In genomic region chr4:52618795-52619590, GRCh38 we compare ENCODE assay signal across 28 cellular contexts. TPM values are rescaled to one million over a fixed set of nuclear protein-coding genes. Genes with fewer than 3 reads are reported as not detected.
A peak's percentile ranks its signal among the peaks of the same experiment; 100 is the strongest.
DNase-seq lines count a peak whose midpoint lies in the region; TF ChIP-seq lines count a peak whose summit lies in the region.
"Had no signal": no experiment of that assay in that cellular context is flagged by ENCODE, and none has a peak within 500 bp of the region (broad histone marks: within the 10 kb centered on the region; RNA-seq: fewer than 3 reads in every experiment).

No MANE protein-coding gene starts in this region.

- DNase-seq in Caco-2 (no peak), HAP-1 (ENCODE audit: low spot score in 2 of 2) (peak; percentile 77 to 79), SJCRH30 (peak; percentile 36 to 63), mesendoderm (peak; percentile 26), neuronal stem cell (ENCODE audit: low spot score) (no peak)
- no peak for DNase-seq in activated CD4-positive, CD25-positive, alpha-beta regulatory T cell treated with anti-CD3 and anti-CD28 coated beads, Interleukin-2, amount 50 U/mL, for 72 hours
- DNase-seq in stimulated activated CD4-positive, alpha-beta T cell treated with anti-CD3 and anti-CD28 coated beads, Interleukin-12 subunit alpha, Interleukin-12 subunit beta, amount 100 ng/mL, for 4 hours, result no peak
- DNase-seq: ACHN; activated CD4-positive, alpha-beta T cell treated with anti-CD3 and anti-CD28 coated beads for 36 hours; anterior cingulate cortex; CD8-positive, alpha-beta T cell; DMS 273 treated with DMSO at 0.1 percent for 48 hours; effector memory CD4-positive, alpha-beta T cell; erythroblast; glutamatergic neuron; IMR-90; left lung; naive B cell; NCI-H187 treated with DMSO at 0.1 percent for 48 hours; NCI-H526; PC-9; stimulated activated CD4-positive, alpha-beta T cell treated with anti-CD3 and anti-CD28 coated beads, Interleukin-4, amount 100 ng/mL, for 24 hours; T-helper 2 cell; tibial artery had no signal

- H2AK5ac ChIP-seq in mesendoderm (ENCODE audit: low read length), result no peak overlapping the region
- no peak overlapping the region for H2AK5ac ChIP-seq in neuronal stem cell (ENCODE audit: low read depth, low read length)

- peaks cover 10% of the 10 kb centered on the region for H3K36me3 Mint-ChIP-seq in Caco-2 (ENCODE audit: insufficient read depth, unreplicated experiment)
- H3K36me3 Mint-ChIP-seq: activated naive CD4-positive, alpha-beta T cell treated with anti-CD3 and anti-CD28 coated beads, Interleukin-2, amount 50 U/mL, for 72 hours had no signal

- H3K27ac ChIP-seq in SJCRH30 (no peak overlapping the region), mesendoderm (ENCODE audit: low read depth, low read length) (no peak overlapping the region), neuronal stem cell (replicated peaks; ENCODE audit: low read length) (no peak overlapping the region)
- H3K27ac ChIP-seq: coronary artery, left lung, PC-9, tibial artery had no signal

- H3K4me1 Mint-ChIP-seq in Caco-2 (ENCODE audit: low read depth, unreplicated experiment), result peaks cover 10% of the 10 kb centered on the region
- H3K4me1 Mint-ChIP-seq: B cell, naive B cell had no signal

- in situ Hi-C loops in HAP-1 (cut with MboI; ENCODE audit: low sequenced_read_pairs), result no loop called here

- H3K23ac ChIP-seq in mesendoderm (ENCODE audit: low read length) (no peak overlapping the region), neuronal stem cell (ENCODE audit: low read depth, low read length, poor library complexity) (no peak overlapping the region)

- no CpG with 5 or more reads among the region's 3 CpGs for WGBS in mesendoderm (ENCODE audit: extremely low coverage, insufficient coverage, low lambda C conversion rate)
- WGBS in neuronal stem cell (ENCODE audit: extremely low coverage in 2 of 2, insufficient read length in 2 of 2, insufficient replicate concordance in 1 of 2), 2 donors, result no CpG with 5 or more reads among the region's 3 CpGs

- H3K79me1 ChIP-seq in mesendoderm (ENCODE audit: low read length) (peaks cover 2% of the 10 kb centered on the region), neuronal stem cell (ENCODE audit: low read depth, low read length) (no peaks in the 10 kb centered on the region)

- H2BK5ac ChIP-seq in mesendoderm (ENCODE audit: low read length) (no peak overlapping the region), neuronal stem cell (ENCODE audit: low read length) (no peak overlapping the region)

- no peak overlapping the region for H4K5ac ChIP-seq in mesendoderm (ENCODE audit: low read length)

- no peak overlapping the region for H3K9ac ChIP-seq in mesendoderm (ENCODE audit: low read length)
- no peak overlapping the region for H3K9ac ChIP-seq in neuronal stem cell (ENCODE audit: low read depth, low read length, poor library complexity)

- H3K79me2 ChIP-seq in mesendoderm (ENCODE audit: control insufficient read depth, insufficient read depth, low read length), result no peaks in the 10 kb centered on the region

- no peak overlapping the region for H3K14ac ChIP-seq in neuronal stem cell (ENCODE audit: low read length)

- H3K9me3 ChIP-seq in Caco-2 (no peaks in the 10 kb centered on the region), HAP-1 (no peaks in the 10 kb centered on the region; the same call in 1 of the 2 replicates), SJCRH30 (replicated peaks) (peaks cover 4% of the 10 kb centered on the region; the same call in 1 of the 2 replicates), neuronal stem cell (replicated peaks in 1 of 2; ENCODE audit: control insufficient read depth in 2 of 2, insufficient read depth in 1 of 2, low read depth in 1 of 2, low read length in 2 of 2) (peaks cover 0 to 8% of the 10 kb centered on the region in 2 donors)
- H3K9me3 ChIP-seq: left lung, tibial artery had no signal

- CTCF ChIA-PET in Caco-2 (lab: Charles Lee), result no interaction called here

- H3K4me2 ChIP-seq in mesendoderm (ENCODE audit: low read length) (no peak overlapping the region), neuronal stem cell (ENCODE audit: insufficient read depth, low read length, poor library complexity, severe bottlenecking) (no peak overlapping the region)
- H3K4me2 ChIP-seq: PC-9 had no signal

- no peak overlapping the region for H2BK12ac ChIP-seq in neuronal stem cell (ENCODE audit: low read length)

- H4K91ac ChIP-seq in neuronal stem cell (ENCODE audit: low read depth, low read length, poor library complexity), result no peak overlapping the region

- H2BK15ac ChIP-seq in mesendoderm (replicated peaks; ENCODE audit: low read depth) (no peak overlapping the region), neuronal stem cell (ENCODE audit: low read length) (no peak overlapping the region)

- peaks cover 4% of the 10 kb centered on the region for H3K9me3 Mint-ChIP-seq in Caco-2 (ENCODE audit: unreplicated experiment)
- H3K9me3 Mint-ChIP-seq: activated naive CD4-positive, alpha-beta T cell treated with anti-CD3 and anti-CD28 coated beads, Interleukin-2, amount 50 U/mL, for 72 hours; CD8-positive, alpha-beta T cell; naive B cell had no signal

- H3K36me3 ChIP-seq in Caco-2 (ENCODE audit: control insufficient read depth, insufficient read depth, low read length), result no peaks in the 10 kb centered on the region
- no peaks in the 10 kb centered on the region for H3K36me3 ChIP-seq in HAP-1 (replicated peaks)
- peaks cover 16% of the 10 kb centered on the region for H3K36me3 ChIP-seq in SJCRH30
- no peaks in the 10 kb centered on the region for H3K36me3 ChIP-seq in mesendoderm (ENCODE audit: control insufficient read depth, insufficient read depth, low read length)
- peaks cover 0 to 30% of the 10 kb centered on the region in 2 donors for H3K36me3 ChIP-seq in neuronal stem cell (replicated peaks in 1 of 2; ENCODE audit: control insufficient read depth in 2 of 2, insufficient read depth in 2 of 2, low read length in 2 of 2)
- H3K36me3 ChIP-seq: left lung, tibial artery had no signal

- POLR2A ChIA-PET in Caco-2 (lab: Charles Lee), result no interaction called here

- H3K4me1 ChIP-seq in Caco-2 (no peaks in the 10 kb centered on the region), HAP-1 (peaks cover 41% of the 10 kb centered on the region), SJCRH30 (peaks cover 5% of the 10 kb centered on the region), mesendoderm (ENCODE audit: control insufficient read depth, low read depth, low read length) (no peaks in the 10 kb centered on the region), neuronal stem cell (ENCODE audit: control insufficient read depth in 2 of 2, insufficient read depth in 1 of 2, low read depth in 1 of 2, low read length in 2 of 2) (no peaks in the 10 kb centered on the region)
- H3K4me1 ChIP-seq: left lung had no signal

- intact Hi-C loops in Caco-2 (cut with micrococcal nuclease; ENCODE audit: unreplicated experiment), result loop anchor here (5.0 kb wide), 1 partner anchor 38 kb away; the partner anchor contains the start of gene USP46

- H3K27me3 Mint-ChIP-seq in Caco-2 (ENCODE audit: insufficient read depth, unreplicated experiment), result no peaks in the 10 kb centered on the region
- H3K27me3 Mint-ChIP-seq: activated CD4-positive, alpha-beta T cell treated with anti-CD3 and anti-CD28 coated beads for 36 hours; B cell; naive B cell had no signal

- H3K27me3 ChIP-seq in Caco-2 (replicated peaks; ENCODE audit: control insufficient read depth, insufficient read depth, low read length) (no peaks in the 10 kb centered on the region), HAP-1 (ENCODE audit: low read depth) (no peaks in the 10 kb centered on the region), SJCRH30 (no peaks in the 10 kb centered on the region), mesendoderm (ENCODE audit: insufficient read depth, low read length, poor library complexity) (no peaks in the 10 kb centered on the region), neuronal stem cell (ENCODE audit: control insufficient read depth in 3 of 3, insufficient read depth in 3 of 3, low read depth in 1 of 3, low read length in 3 of 3) (no peaks in the 10 kb centered on the region)
- H3K27me3 ChIP-seq: left lung, tibial artery had no signal

- H3K4ac ChIP-seq in mesendoderm (ENCODE audit: low read depth, low read length), result peak overlapping the region; percentile 52
- no peak overlapping the region for H3K4ac ChIP-seq in neuronal stem cell (ENCODE audit: low read length)

- no peak for TF ChIP-seq CTCF in Caco-2 (IDR thresholded peaks at IDR 0.05; ENCODE audit: insufficient read depth in 1 of 2, low read depth in 1 of 2, low read length in 1 of 2, severe bottlenecking in 1 of 2, unreplicated experiment in 1 of 2)

- no peak overlapping the region for H3K4me3 ChIP-seq in Caco-2 (ENCODE audit: low read depth, low read length)
- no peak overlapping the region for H3K4me3 ChIP-seq in HAP-1
- no peak overlapping the region for H3K4me3 ChIP-seq in SJCRH30
- no peak overlapping the region for H3K4me3 ChIP-seq in mesendoderm (ENCODE audit: low read length)
- no peak overlapping the region for H3K4me3 ChIP-seq in neuronal stem cell (ENCODE audit: low read length in 2 of 2)
- H3K4me3 ChIP-seq: coronary artery, left lung, PC-9, tibial artery had no signal

- no peak overlapping the region for H2AFZ ChIP-seq in neuronal stem cell (ENCODE audit: low read length)
- H2AFZ ChIP-seq: PC-9 had no signal

- no peak overlapping the region for H3K4me3 Mint-ChIP-seq in Caco-2 (ENCODE audit: unreplicated experiment)
- H3K4me3 Mint-ChIP-seq: activated CD4-positive, alpha-beta T cell treated with anti-CD3 and anti-CD28 coated beads for 36 hours; B cell; CD8-positive, alpha-beta T cell; mesothelial cell of epicardium; naive B cell had no signal

- H3K27ac Mint-ChIP-seq in Caco-2 (ENCODE audit: unreplicated experiment), result peak overlapping the region; percentile 55
- H3K27ac Mint-ChIP-seq: activated CD4-positive, alpha-beta T cell treated with anti-CD3 and anti-CD28 coated beads for 36 hours; activated naive CD4-positive, alpha-beta T cell treated with anti-CD3 and anti-CD28 coated beads, Interleukin-2, amount 50 U/mL, for 72 hours; B cell; CD8-positive, alpha-beta T cell; mesothelial cell of epicardium; naive B cell had no signal

- H3K18ac ChIP-seq in mesendoderm (ENCODE audit: low read length), result peak overlapping the region; percentile 87
- no peak overlapping the region for H3K18ac ChIP-seq in neuronal stem cell (ENCODE audit: low read length)

- H2BK120ac ChIP-seq in mesendoderm (ENCODE audit: low read depth, low read length) (no peak overlapping the region), neuronal stem cell (ENCODE audit: low read depth, low read length) (no peak overlapping the region)

- no TSS peak for BruUV-seq in Caco-2 (replicated peaks; lab: Mats Ljungman, UMichigan)

- H4K8ac ChIP-seq in mesendoderm (ENCODE audit: low read depth, low read length) (no peak overlapping the region), neuronal stem cell (ENCODE audit: low read depth, low read length) (no peak overlapping the region)

- no peak overlapping the region for H3K56ac ChIP-seq in mesendoderm (ENCODE audit: low read length)

RNA-seq across cellular contexts. Expression of gene USP46, which starts 40.1 kb away (rescaled TPM):
- total RNA-seq in Caco-2 (2022), result 26.4 and 32.2 TPM in 2 replicates
- total RNA-seq in SJCRH30 (2014; rRNA removed; shearing (Covaris generic)), result 47.1 and 49.0 TPM in 2 replicates
- 38.4 TPM for polyA plus RNA-seq in mesendoderm (2013, experiment 1 of 2)
- polyA plus RNA-seq in mesendoderm (2013, experiment 2 of 2), result 41.2 TPM
- 33.6 TPM for polyA plus RNA-seq in neuronal stem cell (2013, experiment 1 of 2)
- polyA plus RNA-seq in neuronal stem cell (2013, experiment 2 of 2), result 35.2 TPM

Comparison
In these comparisons a context has a peak if more than half of its experiments do, and no peak if none do; other contexts are left out.
1. DNase-seq: peak in HAP-1 (2 of 2), SJCRH30 (2 of 2) and mesendoderm (single experiment); none in Caco-2 (0 of 2), activated CD4-positive, CD25-positive, alpha-beta regulatory T cell treated with anti-CD3 and anti-CD28 coated beads, Interleukin-2, amount 50 U/mL, for 72 hours (single experiment), neuronal stem cell (single experiment) and stimulated activated CD4-positive, alpha-beta T cell treated with anti-CD3 and anti-CD28 coated beads, Interleukin-12 subunit alpha, Interleukin-12 subunit beta, amount 100 ng/mL, for 4 hours (single experiment).